In the genomic region with DNA sequence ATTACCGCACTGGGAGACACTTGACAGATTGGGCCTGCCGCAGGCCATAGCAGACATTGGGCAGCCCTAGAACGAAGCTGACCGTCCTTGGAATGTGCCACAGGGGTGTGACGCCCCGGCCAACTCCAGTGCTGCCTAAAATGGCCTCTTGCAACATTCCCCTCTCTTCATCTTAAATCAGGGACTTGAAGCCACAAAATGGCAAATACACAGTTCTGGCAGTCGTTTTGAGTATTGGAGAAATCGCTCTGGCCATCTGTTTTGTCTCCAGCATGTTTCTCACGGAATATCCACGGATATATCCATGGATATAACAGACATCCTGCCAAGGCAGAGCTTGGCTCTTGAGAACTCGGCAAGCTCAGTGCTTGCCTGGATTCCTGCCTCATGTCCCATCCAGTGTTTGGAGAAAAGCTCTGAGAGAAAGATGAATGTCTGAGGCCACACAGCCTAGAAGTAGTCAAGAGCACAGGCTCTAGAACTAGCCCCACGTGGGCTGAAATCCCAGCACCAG, we compare ENCODE assay signal across 16 cellular contexts.
DNase-seq lines count a peak whose midpoint lies in the region; ATAC-seq and TF ChIP-seq lines count a peak whose summit lies in the region.
"Had no signal": no experiment of that assay in that cellular context is flagged by ENCODE, and none has a peak within 500 bp of the region (broad histone marks: within the 10 kb centered on the region; RNA-seq: fewer than 3 reads in every experiment).

No MANE protein-coding gene starts in this region.

- peaks cover 33% of the 10 kb centered on the region for H3K4me1 ChIP-seq in BLaER1
- H3K4me1 ChIP-seq in right atrium auricular region = peaks cover 0 to 37% of the 10 kb centered on the region in 2 donors
- no peaks in the 10 kb centered on the region for H3K4me1 ChIP-seq in smooth muscle cell (ENCODE audit: low read depth)
- H3K4me1 ChIP-seq: thyroid gland had no signal

- H3K36me3 Mint-ChIP-seq in activated naive CD4-positive, alpha-beta T cell treated with anti-CD3 and anti-CD28 coated beads for 36 hours (ENCODE audit: low read depth) = peaks cover 8% of the 10 kb centered on the region

- no peaks in the 10 kb centered on the region for H3K27me3 ChIP-seq in BLaER1
- no peaks in the 10 kb centered on the region for H3K27me3 ChIP-seq in right atrium auricular region
- no peaks in the 10 kb centered on the region for H3K27me3 ChIP-seq in smooth muscle cell (ENCODE audit: low read depth)
- H3K27me3 ChIP-seq: thyroid gland had no signal

- no peaks in the 10 kb centered on the region for H3K9me3 Mint-ChIP-seq in activated naive CD4-positive, alpha-beta T cell treated with anti-CD3 and anti-CD28 coated beads for 36 hours
- H3K9me3 Mint-ChIP-seq: nephron had no signal

- H3K9me3 ChIP-seq in BLaER1 (peaks cover 19% of the 10 kb centered on the region), right atrium auricular region (no peaks in the 10 kb centered on the region), smooth muscle cell (replicated peaks; ENCODE audit: low read depth) (no peaks in the 10 kb centered on the region)
- H3K9me3 ChIP-seq: thyroid gland had no signal

- no peak overlapping the region for H2AFZ ChIP-seq in smooth muscle cell (ENCODE audit: low read depth)

- no peak overlapping the region for H3K27ac Mint-ChIP-seq in activated naive CD4-positive, alpha-beta T cell treated with anti-CD3 and anti-CD28 coated beads for 36 hours
- H3K27ac Mint-ChIP-seq: nephron had no signal

- 0 out of 2 replicates have a peak overlapping the region, but pooled peaks have one; percentile 13 for H3K27ac ChIP-seq in BLaER1
- H3K27ac ChIP-seq in right atrium auricular region = peak overlapping the region; percentile 6 to 60
- peak overlapping the region; percentile 31 for H3K27ac ChIP-seq in smooth muscle cell (ENCODE audit: low read depth)
- H3K27ac ChIP-seq: thyroid gland had no signal

- intact Hi-C loops in activated naive CD4-positive, alpha-beta T cell treated with anti-CD3 and anti-CD28 coated beads for 36 hours (cut with micrococcal nuclease) = no loop called here

- 44% methylated on average over 12 of the region's 12 CpGs for WGBS in smooth muscle cell (ENCODE audit: low lambda C conversion rate)

- H3K4me2 ChIP-seq in BLaER1 (no peak overlapping the region), smooth muscle cell (no peak overlapping the region)

- H3K79me2 ChIP-seq in smooth muscle cell (ENCODE audit: low read depth) = no peaks in the 10 kb centered on the region

- H3K4me1 Mint-ChIP-seq in activated naive CD4-positive, alpha-beta T cell treated with anti-CD3 and anti-CD28 coated beads for 36 hours (ENCODE audit: low read depth) = peaks cover 7% of the 10 kb centered on the region

- H3K4me3 ChIP-seq in BLaER1 = no peak overlapping the region
- H3K4me3 ChIP-seq in right atrium auricular region = no peak overlapping the region
- H3K4me3 ChIP-seq in smooth muscle cell = no peak overlapping the region
- H3K4me3 ChIP-seq: thyroid gland had no signal

- H4K20me1 ChIP-seq in BLaER1 (peaks cover 77% of the 10 kb centered on the region), smooth muscle cell (ENCODE audit: low read depth) (no peaks in the 10 kb centered on the region)

- CTCF ChIA-PET in activated naive CD4-positive, alpha-beta T cell treated with anti-CD3 and anti-CD28 coated beads for 36 hours (lab: Charles Lee) = no interaction called here

- DNase-seq in cerebellum (ENCODE audit: low spot score) = peak; percentile 67
- DNase-seq in right atrium auricular region (ENCODE audit: low spot score) = peak; percentile 79
- no peak for DNase-seq in smooth muscle cell (lab: John Stamatoyannopoulos, UW; ENCODE audit: unreplicated experiment)
- DNase-seq in SIG-M5 (lab: John Stamatoyannopoulos, UW) = no peak
- DNase-seq in activated naive CD4-positive, alpha-beta T cell treated with anti-CD3 and anti-CD28 coated beads for 36 hours = no peak
- DNase-seq: activated CD8-positive, alpha-beta memory T cell treated with anti-CD3 and anti-CD28 coated beads for 24 hours; central memory CD4-positive, alpha-beta T cell; DMS53; NCI-H187; SHP77 treated with DMSO at 0.1 percent for 48 hours; small intestine; thyroid gland had no signal

- no peak overlapping the region for H3K4me3 Mint-ChIP-seq in activated naive CD4-positive, alpha-beta T cell treated with anti-CD3 and anti-CD28 coated beads for 36 hours
- H3K4me3 Mint-ChIP-seq: nephron had no signal

- peaks cover 3% of the 10 kb centered on the region for H3F3A ChIP-seq in smooth muscle cell (ENCODE audit: low read depth)

- no peak for ATAC-seq in GM18498 (IDR thresholded peaks at IDR 0.05; ENCODE audit: unreplicated experiment)
- no peak for ATAC-seq in GM21381 (IDR thresholded peaks at IDR 0.05; ENCODE audit: unreplicated experiment)

- H3K9ac ChIP-seq in BLaER1 (no peak overlapping the region), smooth muscle cell (ENCODE audit: low read depth) (no peak overlapping the region)

- no peaks in the 10 kb centered on the region for H3K27me3 Mint-ChIP-seq in activated naive CD4-positive, alpha-beta T cell treated with anti-CD3 and anti-CD28 coated beads for 36 hours (ENCODE audit: low read depth)

- TF ChIP-seq CTCF in right atrium auricular region (IDR thresholded peaks at IDR 0.05) = no peak
- TF ChIP-seq CTCF in smooth muscle cell (IDR thresholded peaks at IDR 0.05; ENCODE audit: borderline replicate concordance, insufficient read depth, poor library complexity, severe bottlenecking) = no peak

- H3K36me3 ChIP-seq in BLaER1 = peaks cover 86% of the 10 kb centered on the region
- no peaks in the 10 kb centered on the region for H3K36me3 ChIP-seq in right atrium auricular region
- H3K36me3 ChIP-seq in smooth muscle cell (ENCODE audit: low read depth) = no peaks in the 10 kb centered on the region
- H3K36me3 ChIP-seq: thyroid gland had no signal

Comparison
In these comparisons a context has a peak if more than half of its experiments do, and no peak if none do; other contexts are left out.
1. DNase-seq: peak in cerebellum (single experiment) and right atrium auricular region (single experiment); none in smooth muscle cell (single experiment), SIG-M5 (single experiment) and activated naive CD4-positive, alpha-beta T cell treated with anti-CD3 and anti-CD28 coated beads for 36 hours (single experiment).
2. Peak in every context shown above with its lines, with median percentiles within 50 percentile points of each other: H3K27ac ChIP-seq.